18 cellular contexts compared by ENCODE assay signal in genomic region chr2:120568089-120568974, GRCh38.
"Had no signal": no experiment of that assay in that cellular context is flagged by ENCODE, and none has a peak within 500 bp of the region (broad histone marks: within the 10 kb centered on the region; RNA-seq: fewer than 3 reads in every experiment).

No MANE protein-coding gene starts in this region.

- H3K27me3 ChIP-seq: esophagus muscularis mucosa had no signal

- H3K9me3 ChIP-seq: esophagus muscularis mucosa, neutrophil had no signal

- H3K27ac Mint-ChIP-seq: activated naive CD4-positive, alpha-beta T cell treated with anti-CD3 and anti-CD28 coated beads for 36 hours; activated T-helper 2 cell treated with anti-CD3 and anti-CD28 coated beads, Interferon-gamma antibody, Interleukin-2, Interleukin-4, amounts not matched to agents 10 μg/mL and 5 μg/mL and 100 μg/mL, durations not matched to agents 14 hours and 24 hours and 36 hours; naive thymus-derived CD8-positive, alpha-beta T cell; stimulated activated naive B cell treated with anti-CD40 and anti-IgM and Interleukin-4, amounts not matched to agents 10 μg/mL and 1 μg/mL and 100 μg/mL, for 72 hours; type B pancreatic cell had no signal

- H3K4me3 Mint-ChIP-seq: activated naive CD4-positive, alpha-beta T cell treated with anti-CD3 and anti-CD28 coated beads for 36 hours; naive thymus-derived CD8-positive, alpha-beta T cell; stimulated activated naive B cell treated with anti-CD40 and anti-IgM and Interleukin-4, amounts not matched to agents 10 μg/mL and 1 μg/mL and 100 μg/mL, for 72 hours; type B pancreatic cell had no signal

- H3K36me3 Mint-ChIP-seq: naive thymus-derived CD8-positive, alpha-beta T cell; stimulated activated naive B cell treated with anti-CD40 and anti-IgM and Interleukin-4, amounts not matched to agents 10 μg/mL and 1 μg/mL and 100 μg/mL, for 72 hours; type B pancreatic cell had no signal

- H3K4me3 ChIP-seq: esophagus muscularis mucosa had no signal

- ATAC-seq: activated CD4-positive, CD25-positive, alpha-beta regulatory T cell treated with anti-CD3 and anti-CD28 coated beads, Interleukin-2, amount 50 U/mL, for 24 hours; naive thymus-derived CD8-positive, alpha-beta T cell; stimulated activated naive B cell treated with anti-CD40 and anti-IgM and Interleukin-4, amounts not matched to agents 10 μg/mL and 1 μg/mL and 100 μg/mL, for 72 hours had no signal

- H3K9me3 Mint-ChIP-seq: activated naive CD4-positive, alpha-beta T cell treated with anti-CD3 and anti-CD28 coated beads for 36 hours; activated T-helper 2 cell treated with anti-CD3 and anti-CD28 coated beads, Interferon-gamma antibody, Interleukin-2, Interleukin-4, amounts not matched to agents 10 μg/mL and 5 μg/mL and 100 μg/mL, durations not matched to agents 14 hours and 24 hours and 36 hours; naive thymus-derived CD8-positive, alpha-beta T cell; stimulated activated naive B cell treated with anti-CD40 and anti-IgM and Interleukin-4, amounts not matched to agents 10 μg/mL and 1 μg/mL and 100 μg/mL, for 72 hours; type B pancreatic cell had no signal

- H3K36me3 ChIP-seq: esophagus muscularis mucosa, neutrophil had no signal

- H3K27ac ChIP-seq: neutrophil had no signal

- DNase-seq: activated naive CD4-positive, alpha-beta T cell treated with anti-CD3 and anti-CD28 coated beads for 36 hours; activated T-cell treated with anti-CD3 and anti-CD28 coated beads for 4 hours; central memory CD4-positive, alpha-beta T cell; cortex of kidney; effector CD4-positive, alpha-beta T cell; hippocampal formation; mesenchymal stem cell; naive thymus-derived CD8-positive, alpha-beta T cell; stimulated activated CD4-positive, alpha-beta T cell treated with anti-CD3 and anti-CD28 coated beads, Interleukin-2, amount 100 ng/mL, for 48 hours; stimulated activated naive B cell treated with anti-CD40 and anti-IgM and Interleukin-4, amounts not matched to agents 10 μg/mL and 1 μg/mL and 100 μg/mL, for 72 hours; substantia nigra; T-helper 1 cell; T1000 had no signal
